In genomic region chr9:28853487-28853886, GRCh38 we compare ENCODE assay signal across 1 cellular context.
TF ChIP-seq lines count a peak whose summit lies in the region.

No MANE protein-coding gene starts in this region.

TF ChIP-seq in HCT116, 20 proteins besides CTCF, POLR2A, EP300 and RAD21 (continued from another document):
- TF ChIP-seq ZBTB33 (IDR thresholded peaks at IDR 0.05; ENCODE audit: extremely low read depth, insufficient replicate concordance, low read length), result no peak
- TF ChIP-seq FOSL1 (IDR thresholded peaks at IDR 0.05; ENCODE audit: low read depth), result no peak
- TF ChIP-seq SP1 (IDR thresholded peaks at IDR 0.05; ENCODE audit: low read depth), result no peak
- TF ChIP-seq MAX (IDR thresholded peaks at IDR 0.05), result no peak
- TF ChIP-seq EZH2 (IDR thresholded peaks at IDR 0.05), result no peak
- no peak for TF ChIP-seq CEBPB (IDR thresholded peaks at IDR 0.05; ENCODE audit: low read depth)
- TF ChIP-seq POLR2AphosphoS5 (IDR thresholded peaks at IDR 0.05; ENCODE audit: low read depth, low read length), result no peak
- TF ChIP-seq EGR1 (IDR thresholded peaks at IDR 0.05; ENCODE audit: low read depth), result no peak
- no peak for TF ChIP-seq EZH2phosphoT487 (IDR thresholded peaks at IDR 0.05; ENCODE audit: borderline replicate concordance)
- no peak for TF ChIP-seq SRF (IDR thresholded peaks at IDR 0.05; ENCODE audit: low read depth)
- no peak for TF ChIP-seq ATF3 (IDR thresholded peaks at IDR 0.05)
- no peak for TF ChIP-seq ZFX (IDR thresholded peaks at IDR 0.05)
